Comparison of ENCODE assay signal across 30 cellular contexts in the genomic region with DNA sequence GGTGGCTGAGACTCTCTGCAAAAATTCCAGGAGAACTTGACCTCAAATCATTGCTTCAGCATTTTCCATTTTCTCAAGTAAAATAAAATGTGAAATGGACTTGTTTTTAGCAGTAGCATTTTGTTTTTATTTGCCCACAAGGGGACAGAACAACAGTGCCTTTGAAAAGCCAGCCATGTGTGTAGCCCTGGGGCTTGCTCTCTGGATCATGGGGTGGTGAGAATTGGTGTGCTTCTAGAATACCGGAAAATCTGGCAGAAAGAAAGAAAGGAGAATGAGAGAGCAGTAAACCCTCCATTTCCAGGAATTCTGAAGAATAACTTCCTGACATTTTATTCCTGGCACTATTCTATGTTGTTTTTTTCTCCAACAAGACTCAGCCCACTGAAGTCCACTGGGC.
"Had no signal": no experiment of that assay in that cellular context is flagged by ENCODE, and none has a peak within 500 bp of the region (broad histone marks: within the 10 kb centered on the region; RNA-seq: fewer than 3 reads in every experiment).

No MANE protein-coding gene starts in this region.

- H3K27me3 ChIP-seq: brain microvascular endothelial cell had no signal

- H3K27ac ChIP-seq: brain microvascular endothelial cell, PC-9, SK-N-MC, WERI-Rb-1 had no signal

- H3K36me3 ChIP-seq: brain microvascular endothelial cell, WERI-Rb-1 had no signal

- H3K4me3 ChIP-seq: PC-9, SK-N-MC had no signal

- DNase-seq: activated CD4-positive, alpha-beta T cell treated with anti-CD3 and anti-CD28 coated beads for 1 hour; activated CD4-positive, alpha-beta T cell treated with anti-CD3 and anti-CD28 coated beads for 48 hours; activated CD4-positive, CD25-positive, alpha-beta regulatory T cell; activated CD8-positive, alpha-beta T cell treated with anti-CD3 and anti-CD28 coated beads for 36 hours; activated effector memory CD4-positive, alpha-beta T cell treated with anti-CD3 and anti-CD28 coated beads, Interleukin-2, amount 50 U/mL, for 16 hours; activated naive CD4-positive, alpha-beta T cell; activated naive CD4-positive, alpha-beta T cell treated with anti-CD3 and anti-CD28 coated beads, Interleukin-2, amount 50 U/mL, for 16 hours; activated naive CD8-positive, alpha-beta T cell treated with anti-CD3 and anti-CD28 coated beads for 36 hours; activated T-cell treated with anti-CD3 and anti-CD28 coated beads, Interleukin-2, amount 50 U/mL, for 1 hour; activated T-cell treated with anti-CD3 and anti-CD28 coated beads, Interleukin-2, amount 50 U/mL, for 72 hours; amniotic stem cell; aorta; brain microvascular endothelial cell; central memory CD4-positive, alpha-beta T cell; NCI-H1092 treated with DMSO at 0.1 percent for 48 hours; NCI-H1417; NCI-H146; NCI-H187; NCI-H2029 treated with DMSO at 0.1 percent for 48 hours; NCI-H2107; NCI-H2171; NCI-H510A; NCI-H526; NCI-H748 treated with DMSO at 0.1 percent for 48 hours; NK-92 treated with Interleukin-12 subunit alpha and Interleukin-12 subunit beta, amount 100 ng/mL, for 24 hours; Right ventricle myocardium superior; T1000; WERI-Rb-1 had no signal
